Comparison of ENCODE assay signal across 8 cellular contexts in the genomic region with DNA sequence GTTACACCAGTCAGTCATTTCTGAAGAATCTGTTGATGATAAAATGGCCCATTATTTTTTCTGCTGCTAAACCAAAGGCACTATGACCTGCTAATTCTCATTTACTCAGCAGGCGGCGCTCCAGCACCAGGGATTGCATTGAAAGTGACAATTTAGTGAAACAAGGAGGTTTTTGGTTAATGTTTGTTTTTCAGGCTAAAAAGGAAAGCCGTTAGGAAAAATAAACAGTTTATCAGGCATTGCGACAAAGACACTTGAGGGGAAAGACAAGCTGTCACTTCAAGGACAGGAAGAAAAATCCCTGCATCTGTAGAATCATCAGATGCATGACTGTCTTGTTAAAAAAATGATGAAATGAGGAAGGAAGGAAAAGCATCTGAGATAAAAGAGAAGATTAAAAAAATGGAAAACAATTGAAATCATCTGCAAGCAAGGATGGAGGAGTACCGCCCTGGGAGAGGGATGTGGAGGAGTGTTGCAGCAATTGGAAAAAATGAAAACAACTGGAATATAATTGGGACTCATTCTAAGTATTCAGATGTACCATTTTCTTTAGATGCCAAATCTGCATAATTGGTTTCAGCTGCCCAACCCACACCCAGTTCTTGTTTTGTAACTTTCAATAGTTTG. TPM values are rescaled to one million over a fixed set of nuclear protein-coding genes. Genes with fewer than 3 reads are reported as not detected.
A peak's percentile ranks its signal among the peaks of the same experiment; 100 is the strongest.
DNase-seq lines count a peak whose midpoint lies in the region; ATAC-seq and TF ChIP-seq lines count a peak whose summit lies in the region.

No MANE protein-coding gene starts in this region.

- DNase-seq in D341Med (ENCODE audit: low spot score) (peak; percentile 55), GOT3 (lab: John Stamatoyannopoulos, UW) (peak; percentile 20), NCI-H2196 (lab: John Stamatoyannopoulos, UW; ENCODE audit: unreplicated experiment) (peak; percentile 62), epithelial cell of esophagus (ENCODE audit: low read depth) (peak; percentile 50), naive B cell (peak; percentile 44), epidermal melanocyte (ENCODE audit: insufficient read length, low spot score) (no peak)
- DNase-seq in activated CD8-positive, alpha-beta T cell treated with anti-CD3 and anti-CD28 coated beads for 36 hours: peak; percentile 85
- peak; percentile 61 for DNase-seq in stimulated activated naive CD4-positive, alpha-beta T cell treated with Interleukin-2 at 50 U/mL for 16 hours (lab: John Stamatoyannopoulos, UW)

- H3K27ac Mint-ChIP-seq in activated CD8-positive, alpha-beta T cell treated with anti-CD3 and anti-CD28 coated beads for 36 hours: no peak overlapping the region
- peak overlapping the region in 1 of 6 donors; percentile 27 for H3K27ac Mint-ChIP-seq in naive B cell

- peaks cover 7% of the 10 kb centered on the region for H3K4me1 Mint-ChIP-seq in activated CD8-positive, alpha-beta T cell treated with anti-CD3 and anti-CD28 coated beads for 36 hours (ENCODE audit: low read depth)
- H3K4me1 Mint-ChIP-seq in naive B cell: peaks cover 6 to 8% (median 7%) of the 10 kb centered on the region in 3 donors

- POLR2A ChIA-PET in activated CD8-positive, alpha-beta T cell treated with anti-CD3 and anti-CD28 coated beads for 36 hours (lab: Charles Lee): no interaction called here

- no peak overlapping the region for H3K4me3 ChIP-seq in epithelial cell of esophagus (ENCODE audit: low read length)

- H3K9me3 Mint-ChIP-seq in activated CD8-positive, alpha-beta T cell treated with anti-CD3 and anti-CD28 coated beads for 36 hours: peaks cover 4% of the 10 kb centered on the region
- peaks cover 0 to 2% (median 0%) of the 10 kb centered on the region in 7 donors for H3K9me3 Mint-ChIP-seq in naive B cell

- no peak overlapping the region for H3K4me3 Mint-ChIP-seq in activated CD8-positive, alpha-beta T cell treated with anti-CD3 and anti-CD28 coated beads for 36 hours
- H3K4me3 Mint-ChIP-seq in naive B cell: peak overlapping the region in 2 of 8 donors; percentile 17 to 20

- H3K36me3 Mint-ChIP-seq in activated CD8-positive, alpha-beta T cell treated with anti-CD3 and anti-CD28 coated beads for 36 hours (ENCODE audit: low read depth): no peaks in the 10 kb centered on the region
- H3K36me3 Mint-ChIP-seq in naive B cell: no peaks in the 10 kb centered on the region

- peak; percentile 37 for ATAC-seq in activated CD8-positive, alpha-beta T cell treated with anti-CD3 and anti-CD28 coated beads for 36 hours
- peak in 1 of 2 donors; percentile 32 for ATAC-seq in naive B cell (ENCODE audit: low read depth in 2 of 2)

- peak; percentile 98 for TF ChIP-seq CTCF in activated CD8-positive, alpha-beta T cell treated with anti-CD3 and anti-CD28 coated beads for 36 hours (IDR thresholded peaks at IDR 0.05)
- peak; percentile 94 for TF ChIP-seq CTCF in epithelial cell of esophagus (IDR thresholded peaks at IDR 0.05; ENCODE audit: insufficient read depth, low read depth, low read length, missing control alignments)

- H3K27me3 Mint-ChIP-seq in activated CD8-positive, alpha-beta T cell treated with anti-CD3 and anti-CD28 coated beads for 36 hours: peaks cover 5% of the 10 kb centered on the region
- peaks cover 0 to 13% (median 0%) of the 10 kb centered on the region in 3 donors for H3K27me3 Mint-ChIP-seq in naive B cell

- CTCF ChIA-PET in activated CD8-positive, alpha-beta T cell treated with anti-CD3 and anti-CD28 coated beads for 36 hours (lab: Charles Lee): interaction anchor here (0.6 to 3.2 kb wide), 22 partner anchors 8 to 271 kb away, joined by 3 to 21 read pairs (median 4); no protein-coding TSS in a partner anchor

- intact Hi-C loops in activated CD8-positive, alpha-beta T cell treated with anti-CD3 and anti-CD28 coated beads for 36 hours (cut with micrococcal nuclease): loop anchor here (2.0 to 10.0 kb wide), 2 partner anchors 238 to 686 kb away; no protein-coding TSS in a partner anchor

RNA-seq across cellular contexts. Expression of a gene that starts 54.0 kb away (rescaled TPM):
- 1 to 10 TPM; 3.6 to 4.0 TPM for total RNA-seq in activated CD8-positive, alpha-beta T cell treated with anti-CD3 and anti-CD28 coated beads for 36 hours
- polyA plus RNA-seq in naive B cell (ENCODE audit: low read depth in 6 of 6): 10 to 100 TPM; 14.1 to 55.0 (median 39.2) TPM
